23 cellular contexts compared by ENCODE assay signal in genomic region chr15:98794754-98795153, GRCh38.
DNase-seq lines count a peak whose midpoint lies in the region; ATAC-seq and TF ChIP-seq lines count a peak whose summit lies in the region.
"Had no signal": no experiment of that assay in that cellular context is flagged by ENCODE, and none has a peak within 500 bp of the region (broad histone marks: within the 10 kb centered on the region; RNA-seq: fewer than 3 reads in every experiment).

No MANE protein-coding gene starts in this region.

- H3K36me3 ChIP-seq in neutrophil = no peaks in the 10 kb centered on the region
- H3K36me3 ChIP-seq: heart left ventricle, spleen, tibial artery had no signal

- no peaks in the 10 kb centered on the region for H3K27me3 ChIP-seq in neutrophil
- H3K27me3 ChIP-seq: heart left ventricle, spleen, tibial artery had no signal

- H3K9me3 Mint-ChIP-seq in WTC11 = no peaks in the 10 kb centered on the region
- H3K9me3 Mint-ChIP-seq: activated CD4-positive, alpha-beta T cell treated with anti-CD3 and anti-CD28 coated beads, Interleukin-2, amount 10 ng/mL, durations not matched to agents 7 days and 5 days; activated naive CD8-positive, alpha-beta T cell treated with anti-CD3 and anti-CD28 coated beads, Interleukin-2, amount 50 U/mL, for 24 hours; stimulated activated naive CD8-positive, alpha-beta T cell treated with anti-CD3 and anti-CD28 coated beads, Interleukin-15, amount 100 ng/mL, for 72 hours had no signal

- CTCF ChIA-PET in WTC11 (lab: Charles Lee) = interaction anchor here (1.3 to 2.1 kb wide), 3 partner anchors 12 to 56 kb away, joined by 3 to 5 read pairs (median 4); no protein-coding TSS in a partner anchor

- POLR2A ChIA-PET in WTC11 (lab: Charles Lee) = no interaction called here

- H3K36me3 Mint-ChIP-seq in WTC11 = no peaks in the 10 kb centered on the region

- peaks cover 98% of the 10 kb centered on the region for H3K4me1 Mint-ChIP-seq in WTC11

- in situ Hi-C loops in GM13976 (cut with MboI; ENCODE audit: low sequenced_read_pairs, unreplicated experiment) = loop anchor here (25.0 kb wide), 1 partner anchor 268 kb away; no protein-coding TSS in a partner anchor

- ATAC-seq in WTC11 = no peak
- ATAC-seq in GM18909 (IDR thresholded peaks at IDR 0.05; ENCODE audit: poor library complexity, unreplicated experiment) = no peak
- ATAC-seq in GM21576 (IDR thresholded peaks at IDR 0.05; ENCODE audit: unreplicated experiment) = no peak
- ATAC-seq: activated naive CD8-positive, alpha-beta T cell treated with anti-CD3 and anti-CD28 coated beads, Interleukin-2, amount 50 U/mL, for 24 hours; HCT116; heart left ventricle; stimulated activated naive CD8-positive, alpha-beta T cell treated with anti-CD3 and anti-CD28 coated beads, Interleukin-15, amount 100 ng/mL, for 72 hours had no signal

- H3K9me3 ChIP-seq in neutrophil = no peaks in the 10 kb centered on the region
- H3K9me3 ChIP-seq: heart left ventricle, spleen, tibial artery had no signal

- H3K27ac Mint-ChIP-seq in WTC11 = peak overlapping the region; percentile 65; the same call in 1 of the 2 replicates
- H3K27ac Mint-ChIP-seq: activated CD4-positive, alpha-beta T cell treated with anti-CD3 and anti-CD28 coated beads, Interleukin-2, amount 10 ng/mL, durations not matched to agents 7 days and 5 days; activated naive CD8-positive, alpha-beta T cell treated with anti-CD3 and anti-CD28 coated beads, Interleukin-2, amount 50 U/mL, for 24 hours had no signal

- peaks cover 58 to 62% of the 10 kb centered on the region in 2 experiments for H3K4me1 ChIP-seq in neutrophil (ENCODE audit: control insufficient read depth in 1 of 2, insufficient read depth in 1 of 2, low read depth in 1 of 2, low read length in 1 of 2)

- H3K27ac ChIP-seq in neutrophil = peak overlapping the region; percentile 51
- H3K27ac ChIP-seq: heart left ventricle, RWPE1, SK-N-MC, tibial artery had no signal

- H3K4me3 Mint-ChIP-seq in WTC11 = no peak overlapping the region
- H3K4me3 Mint-ChIP-seq: activated CD4-positive, alpha-beta T cell treated with anti-CD3 and anti-CD28 coated beads, Interleukin-2, amount 10 ng/mL, durations not matched to agents 7 days and 5 days; activated naive CD8-positive, alpha-beta T cell treated with anti-CD3 and anti-CD28 coated beads, Interleukin-2, amount 50 U/mL, for 24 hours; stimulated activated naive CD8-positive, alpha-beta T cell treated with anti-CD3 and anti-CD28 coated beads, Interleukin-15, amount 100 ng/mL, for 72 hours had no signal

- DNase-seq in ELF-1 (ENCODE audit: low read depth, low spot score) (peak; percentile 33), WTC11 (ENCODE audit: low spot score) (no peak), islet precursor cell (peak; percentile 63), GM13976 (ENCODE audit: low spot score) (no peak), NCI-H1930 (lab: John Stamatoyannopoulos, UW) (no peak)
- DNase-seq: ACHN; activated CD4-positive, alpha-beta T cell treated with anti-CD3 and anti-CD28 coated beads, Interleukin-2, amount 10 ng/mL, durations not matched to agents 7 days and 5 days; activated effector memory CD4-positive, alpha-beta T cell treated with anti-CD3 and anti-CD28 coated beads, Interleukin-2, amount 50 U/mL, for 16 hours; activated naive CD8-positive, alpha-beta T cell treated with anti-CD3 and anti-CD28 coated beads, Interleukin-2, amount 50 U/mL, for 24 hours; KBM-7; MM.1S; NCI-H526 treated with DMSO at 0.1 percent for 48 hours; spleen; stimulated activated CD4-positive, alpha-beta T cell treated with anti-CD3 and anti-CD28 coated beads, Interleukin-4, amount 100 ng/mL, for 4 hours; stimulated activated naive CD8-positive, alpha-beta T cell treated with anti-CD3 and anti-CD28 coated beads, Interleukin-15, amount 100 ng/mL, for 72 hours; tibial artery had no signal

- no peaks in the 10 kb centered on the region for H3K27me3 Mint-ChIP-seq in WTC11 (ENCODE audit: low read depth)
- H3K27me3 Mint-ChIP-seq: activated CD4-positive, alpha-beta T cell treated with anti-CD3 and anti-CD28 coated beads, Interleukin-2, amount 10 ng/mL, durations not matched to agents 7 days and 5 days; activated naive CD8-positive, alpha-beta T cell treated with anti-CD3 and anti-CD28 coated beads, Interleukin-2, amount 50 U/mL, for 24 hours; stimulated activated naive CD8-positive, alpha-beta T cell treated with anti-CD3 and anti-CD28 coated beads, Interleukin-15, amount 100 ng/mL, for 72 hours had no signal

- H3K4me3 ChIP-seq in neutrophil (ENCODE audit: low read depth in 1 of 2, low read length in 1 of 2) = no peak overlapping the region
- H3K4me3 ChIP-seq: heart left ventricle, SK-N-MC, spleen, tibial artery had no signal

- TF ChIP-seq CTCF in WTC11 (IDR thresholded peaks at IDR 0.05) (no peak), neutrophil (IDR thresholded peaks at IDR 0.05) (no peak), GM13976 (IDR thresholded peaks at IDR 0.05; ENCODE audit: borderline replicate concordance, control extremely low read depth, extremely low read depth, insufficient read depth, missing control alignments) (no peak)

TF ChIP-seq in WTC11, 78 proteins besides CTCF, POLR2A, EP300 and RAD21:
- TF ChIP-seq GTF2I (CRISPR knock-in tag; conservative IDR thresholded peaks at IDR 0.05) = no peak
- TF ChIP-seq FOXP1 (CRISPR knock-in tag; IDR thresholded peaks at IDR 0.05; ENCODE audit: borderline replicate concordance) = no peak
- TF ChIP-seq ZNF671 (CRISPR knock-in tag; IDR thresholded peaks at IDR 0.05) = no peak
- TF ChIP-seq NR2C2 (CRISPR knock-in tag; IDR thresholded peaks at IDR 0.05) = no peak
- no peak for TF ChIP-seq HMGXB4 (CRISPR knock-in tag; IDR thresholded peaks at IDR 0.05)
- TF ChIP-seq PREB (CRISPR knock-in tag; IDR thresholded peaks at IDR 0.05; ENCODE audit: borderline replicate concordance) = no peak
- no peak for TF ChIP-seq OVOL2 (CRISPR knock-in tag; IDR thresholded peaks at IDR 0.05; ENCODE audit: borderline replicate concordance)
- TF ChIP-seq ESRRA (CRISPR knock-in tag; IDR thresholded peaks at IDR 0.05; ENCODE audit: borderline replicate concordance) = no peak
- no peak for TF ChIP-seq ZNF317 (CRISPR knock-in tag; IDR thresholded peaks at IDR 0.05; ENCODE audit: borderline replicate concordance, low read depth)
- TF ChIP-seq SMAD3 (CRISPR knock-in tag; IDR thresholded peaks at IDR 0.05; ENCODE audit: borderline replicate concordance) = no peak
- TF ChIP-seq HMGA2 (CRISPR knock-in tag; IDR thresholded peaks at IDR 0.05) = no peak
- no peak for TF ChIP-seq MLX (CRISPR knock-in tag; IDR thresholded peaks at IDR 0.05)
- no peak for TF ChIP-seq IRF2 (CRISPR knock-in tag; IDR thresholded peaks at IDR 0.05; ENCODE audit: borderline replicate concordance, low read depth)
- TF ChIP-seq CREM (CRISPR knock-in tag; IDR thresholded peaks at IDR 0.05) = no peak
- no peak for TF ChIP-seq ZNF423 (CRISPR knock-in tag; IDR thresholded peaks at IDR 0.05)
- no peak for TF ChIP-seq ERG (CRISPR knock-in tag; IDR thresholded peaks at IDR 0.05)
- TF ChIP-seq TP53 (CRISPR knock-in tag; IDR thresholded peaks at IDR 0.05) = no peak

Comparison
In these comparisons a context has a peak if more than half of its experiments do, and no peak if none do; other contexts are left out.
1. DNase-seq: peak in ELF-1 (single experiment) and islet precursor cell (single experiment); none in WTC11 (single experiment), GM13976 (single experiment) and NCI-H1930 (0 of 2).